11 cellular contexts compared by ENCODE assay signal in genomic region chr21:44329086-44329889, GRCh38. TPM values are rescaled to one million over a fixed set of nuclear protein-coding genes. Genes with fewer than 3 reads are reported as not detected.
DNase-seq lines count a peak whose midpoint lies in the region; ATAC-seq, FAIRE-seq and TF ChIP-seq lines count a peak whose summit lies in the region.
"Had no signal": no experiment of that assay in that cellular context is flagged by ENCODE, and none has a peak within 500 bp of the region (broad histone marks: within the 10 kb centered on the region; RNA-seq: fewer than 3 reads in every experiment).

No MANE protein-coding gene starts in this region.

- H2AFZ ChIP-seq in smooth muscle cell (ENCODE audit: low read depth), result no peak overlapping the region

- no peak for FAIRE-seq in GM12891 (lab: Jason Lieb, UNC)

- TF ChIP-seq CTCF in mucosa of descending colon (IDR thresholded peaks at IDR 0.05) (no peak), smooth muscle cell (IDR thresholded peaks at IDR 0.05; ENCODE audit: borderline replicate concordance, insufficient read depth, poor library complexity, severe bottlenecking) (no peak)

- DNase-seq in COLO668 (lab: John Stamatoyannopoulos, UW; ENCODE audit: unreplicated experiment), result peak; percentile 74
- no peak for DNase-seq in GM12891 (ENCODE audit: insufficient read length, low spot score)
- DNase-seq in SK-N-MC (ENCODE audit: low read depth, low spot score), result no peak
- no peak for DNase-seq in mucosa of descending colon
- DNase-seq in stimulated activated CD4-positive, alpha-beta T cell treated with anti-CD3 and anti-CD28 coated beads, Interleukin-2, amount 100 ng/mL, for 48 hours, result no peak
- no peak for DNase-seq in NCI-H446 treated with DMSO at 0.1 percent for 48 hours (lab: John Stamatoyannopoulos, UW)
- no peak for DNase-seq in smooth muscle cell (lab: John Stamatoyannopoulos, UW; ENCODE audit: unreplicated experiment)
- DNase-seq: activated CD4-positive, alpha-beta T cell treated with anti-CD3 and anti-CD28 coated beads for 1 hour; activated gamma-delta T cell had no signal

- H4K20me1 ChIP-seq in smooth muscle cell (ENCODE audit: low read depth), result no peaks in the 10 kb centered on the region

- intact Hi-C loops in mucosa of descending colon (cut with DNase I, micrococcal nuclease), result no loop called here

- H3K79me2 ChIP-seq in smooth muscle cell (ENCODE audit: low read depth), result no peaks in the 10 kb centered on the region

- no peaks in the 10 kb centered on the region for H3F3A ChIP-seq in smooth muscle cell (ENCODE audit: low read depth)

- no peak overlapping the region for H3K4me2 ChIP-seq in smooth muscle cell

- H3K4me1 ChIP-seq in mucosa of descending colon (ENCODE audit: low read depth), result no peaks in the 10 kb centered on the region
- no peaks in the 10 kb centered on the region for H3K4me1 ChIP-seq in smooth muscle cell (ENCODE audit: low read depth)

- H3K4me3 ChIP-seq in SK-N-MC, result no peak overlapping the region
- H3K4me3 ChIP-seq in mucosa of descending colon, result no peak overlapping the region
- H3K4me3 ChIP-seq in smooth muscle cell, result no peak overlapping the region

- H3K36me3 ChIP-seq in SK-N-MC (ENCODE audit: insufficient read depth, low read length), result no peaks in the 10 kb centered on the region; the same call in 1 of the 2 replicates
- H3K36me3 ChIP-seq in mucosa of descending colon (ENCODE audit: low read depth), result peaks cover 4% of the 10 kb centered on the region
- no peaks in the 10 kb centered on the region for H3K36me3 ChIP-seq in smooth muscle cell (ENCODE audit: low read depth)

- no peaks in the 10 kb centered on the region for H3K9me3 ChIP-seq in SK-N-MC (ENCODE audit: low read depth, low read length)
- no peaks in the 10 kb centered on the region for H3K9me3 ChIP-seq in mucosa of descending colon
- no peaks in the 10 kb centered on the region for H3K9me3 ChIP-seq in smooth muscle cell (replicated peaks; ENCODE audit: low read depth)

- ATAC-seq in mucosa of descending colon, result peak; percentile 9
- ATAC-seq: esophagus mucosa had no signal

- no peaks in the 10 kb centered on the region for H3K27me3 ChIP-seq in smooth muscle cell (ENCODE audit: low read depth)

- peak; percentile 67 for TF ChIP-seq POLR2A in GM12891 (IDR thresholded peaks at IDR 0.05; ENCODE audit: low read depth, low read length)

- 94% methylated on average over 26 of the region's 26 CpGs for WGBS in smooth muscle cell (ENCODE audit: low lambda C conversion rate)

- 0 out of 2 replicates have a peak overlapping the region, but pooled peaks have one; percentile 13 for H3K27ac ChIP-seq in SK-N-MC
- no peak overlapping the region for H3K27ac ChIP-seq in smooth muscle cell (ENCODE audit: low read depth)

- H3K9ac ChIP-seq in SK-N-MC (ENCODE audit: insufficient read length) (no peak overlapping the region), smooth muscle cell (ENCODE audit: low read depth) (no peak overlapping the region)

TF ChIP-seq in GM12891, 5 proteins besides CTCF, POLR2A, EP300 and RAD21:
- TF ChIP-seq POLR2AphosphoS5 (IDR thresholded peaks at IDR 0.05; ENCODE audit: low read depth, low read length), result peak; percentile 40; the same call in 1 of the 2 replicates
- TF ChIP-seq SPI1 (IDR thresholded peaks at IDR 0.05; ENCODE audit: low read depth, low read length), result no peak

RNA-seq across cellular contexts. Expression of gene CFAP410, which starts 9.9 kb away (rescaled TPM):
- 21.5 TPM for polyA plus RNA-seq in GM12891 (2012; ENCODE audit: low read depth, missing spikeins)
- 10 to 100 TPM; 22.0 to 33.0 (median 26.6) TPM for total RNA-seq in mucosa of descending colon
- total RNA-seq in smooth muscle cell, result 6.5 and 12.4 TPM in 2 replicates
- 21.7 and 28.3 TPM in 2 replicates for polyA plus RNA-seq in smooth muscle cell

RNA-seq across cellular contexts. Expression of gene TRPM2, which starts 24.1 kb away (rescaled TPM):
- polyA plus RNA-seq in GM12891 (2012; ENCODE audit: low read depth, missing spikeins), result 7.6 TPM
- total RNA-seq in mucosa of descending colon (10 to 100 TPM in 1 of 3 donors, 1 to 10 TPM in 2; 1.5 to 10.3 (median 7.2) TPM), smooth muscle cell (0.31 TPM in 1 of 2 replicates, not detected in the other)
- not detected in 2 replicates for polyA plus RNA-seq in smooth muscle cell
- total RNA-seq: pulmonary artery endothelial cell had no signal

RNA-seq across cellular contexts. Expression of gene PFKL, which starts 29.4 kb away (rescaled TPM):
- polyA plus RNA-seq in GM12891 (2012; ENCODE audit: low read depth, missing spikeins), result 161 TPM
- total RNA-seq in mucosa of descending colon (100 to 1,000 TPM; 150 to 299 (median 237) TPM), smooth muscle cell (51.4 and 52.1 TPM in 2 replicates)
- 162 and 178 TPM in 2 replicates for polyA plus RNA-seq in smooth muscle cell

RNA-seq across cellular contexts. Expression of gene AIRE, which starts 43.6 kb away (rescaled TPM):
- polyA plus RNA-seq in GM12891 (2012; ENCODE audit: low read depth, missing spikeins), result 0.10 TPM
- total RNA-seq in mucosa of descending colon (under 1 TPM in 2 of 3 donors, not detected in 1; 0.12 to 0.16 TPM), smooth muscle cell (0.27 and 0.76 TPM in 2 replicates)
- 1.1 TPM in 1 of 2 replicates, not detected in the other for polyA plus RNA-seq in smooth muscle cell
- total RNA-seq: esophagus mucosa had no signal
